In genomic region chr18:67428148-67428547, GRCh38 we compare ENCODE assay signal across 17 cellular contexts.
DNase-seq lines count a peak whose midpoint lies in the region; FAIRE-seq and TF ChIP-seq lines count a peak whose summit lies in the region.
"Had no signal": no experiment of that assay in that cellular context is flagged by ENCODE, and none has a peak within 500 bp of the region (broad histone marks: within the 10 kb centered on the region; RNA-seq: fewer than 3 reads in every experiment).

No MANE protein-coding gene starts in this region.

- H3K4me1 Mint-ChIP-seq in chondrocyte (ENCODE audit: low read depth): peaks cover 31% of the 10 kb centered on the region
- H3K4me1 Mint-ChIP-seq in activated naive CD8-positive, alpha-beta T cell treated with anti-CD3 and anti-CD28 coated beads for 36 hours: peaks cover 6% of the 10 kb centered on the region
- H3K4me1 Mint-ChIP-seq: CD4-positive, alpha-beta memory T cell had no signal

- no peaks in the 10 kb centered on the region for H3K36me3 Mint-ChIP-seq in chondrocyte (ENCODE audit: low read depth)
- no peaks in the 10 kb centered on the region for H3K36me3 Mint-ChIP-seq in activated naive CD8-positive, alpha-beta T cell treated with anti-CD3 and anti-CD28 coated beads for 36 hours
- H3K36me3 Mint-ChIP-seq: CD4-positive, alpha-beta memory T cell had no signal

- no peak for TF ChIP-seq CTCF in chondrocyte (IDR thresholded peaks at IDR 0.05)

- H3K27me3 Mint-ChIP-seq in chondrocyte (ENCODE audit: low read depth): no peaks in the 10 kb centered on the region
- H3K27me3 Mint-ChIP-seq in activated naive CD8-positive, alpha-beta T cell treated with anti-CD3 and anti-CD28 coated beads for 36 hours: no peaks in the 10 kb centered on the region

- peak overlapping the region; percentile 71 for H3K27ac Mint-ChIP-seq in chondrocyte (ENCODE audit: unreplicated experiment)
- no peak overlapping the region for H3K27ac Mint-ChIP-seq in activated naive CD8-positive, alpha-beta T cell treated with anti-CD3 and anti-CD28 coated beads for 36 hours
- H3K27ac Mint-ChIP-seq: CD4-positive, alpha-beta memory T cell had no signal

- H3K4me3 Mint-ChIP-seq in chondrocyte (ENCODE audit: unreplicated experiment): no peak overlapping the region
- no peak overlapping the region for H3K4me3 Mint-ChIP-seq in activated naive CD8-positive, alpha-beta T cell treated with anti-CD3 and anti-CD28 coated beads for 36 hours
- H3K4me3 Mint-ChIP-seq: CD4-positive, alpha-beta memory T cell had no signal

- FAIRE-seq in RCC 7860 (lab: Jason Lieb, UNC): no peak
- FAIRE-seq: A549, H1 had no signal

- DNase-seq in AG20443 (ENCODE audit: low spot score) (peak; percentile 8), LHCN-M2 (ENCODE audit: low read depth) (peak; percentile 36), chondrocyte (ENCODE audit: low spot score) (no peak), iris pigment epithelial cell (ENCODE audit: low read depth) (peak; percentile 52), RCC 7860 (ENCODE audit: low spot score) (no peak), RKO (ENCODE audit: low spot score) (no peak)
- no peak for DNase-seq in activated naive CD4-positive, alpha-beta T cell (lab: John Stamatoyannopoulos, UW)
- DNase-seq in activated naive CD8-positive, alpha-beta T cell treated with anti-CD3 and anti-CD28 coated beads for 36 hours: no peak
- DNase-seq: CD4-positive, alpha-beta memory T cell; DMS79 treated with DMSO at 0.1 percent for 48 hours; NCI-H1105 treated with DMSO at 0.1 percent for 48 hours; NCI-H187; NCI-H2171; NCI-H446 treated with DMSO at 0.1 percent for 48 hours; NCI-H748 treated with DMSO at 0.1 percent for 48 hours had no signal

- H3K9me3 Mint-ChIP-seq in chondrocyte (ENCODE audit: low read depth): peaks cover 11% of the 10 kb centered on the region
- H3K9me3 Mint-ChIP-seq in activated naive CD8-positive, alpha-beta T cell treated with anti-CD3 and anti-CD28 coated beads for 36 hours: no peaks in the 10 kb centered on the region
- H3K9me3 Mint-ChIP-seq: CD4-positive, alpha-beta memory T cell had no signal

Comparison
In these comparisons a context has a peak if more than half of its experiments do, and no peak if none do; other contexts are left out.
1. DNase-seq: peak in AG20443 (single experiment), LHCN-M2 (single experiment) and iris pigment epithelial cell (single experiment); none in chondrocyte (single experiment), activated naive CD4-positive, alpha-beta T cell (0 of 4), RCC 7860 (single experiment), RKO (single experiment) and activated naive CD8-positive, alpha-beta T cell treated with anti-CD3 and anti-CD28 coated beads for 36 hours (single experiment).